Comparison of ENCODE assay signal across 1 cellular context in genomic region chr19:13164370-13165090, GRCh38.
TF ChIP-seq lines count a peak whose summit lies in the region.

No MANE protein-coding gene starts in this region.

TF ChIP-seq in WTC11, 78 proteins besides CTCF, POLR2A, EP300 and RAD21 (continued from another document):
- TF ChIP-seq, protein P1, sequence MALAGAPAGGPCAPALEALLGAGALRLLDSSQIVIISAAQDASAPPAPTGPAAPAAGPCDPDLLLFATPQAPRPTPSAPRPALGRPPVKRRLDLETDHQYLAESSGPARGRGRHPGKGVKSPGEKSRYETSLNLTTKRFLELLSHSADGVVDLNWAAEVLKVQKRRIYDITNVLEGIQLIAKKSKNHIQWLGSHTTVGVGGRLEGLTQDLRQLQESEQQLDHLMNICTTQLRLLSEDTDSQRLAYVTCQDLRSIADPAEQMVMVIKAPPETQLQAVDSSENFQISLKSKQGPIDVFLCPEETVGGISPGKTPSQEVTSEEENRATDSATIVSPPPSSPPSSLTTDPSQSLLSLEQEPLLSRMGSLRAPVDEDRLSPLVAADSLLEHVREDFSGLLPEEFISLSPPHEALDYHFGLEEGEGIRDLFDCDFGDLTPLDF (CRISPR knock-in tag; IDR thresholded peaks at IDR 0.05), result no peak
- TF ChIP-seq STAT6 (CRISPR knock-in tag; conservative IDR thresholded peaks at IDR 0.05; ENCODE audit: low read depth) (no peak), ZNF232 (CRISPR knock-in tag; IDR thresholded peaks at IDR 0.05) (peak; percentile 92), NR3C1 (CRISPR knock-in tag; conservative IDR thresholded peaks at IDR 0.05; ENCODE audit: low read depth) (no peak), ZNF423 (CRISPR knock-in tag; IDR thresholded peaks at IDR 0.05) (peak; percentile 99), ETV6 (CRISPR knock-in tag; IDR thresholded peaks at IDR 0.05) (peak; percentile 99), ZNF532 (CRISPR knock-in tag; IDR thresholded peaks at IDR 0.05; ENCODE audit: borderline replicate concordance) (0 out of 2 replicates have a peak, but pooled peaks have one; percentile 35), SP1 (CRISPR knock-in tag; conservative IDR thresholded peaks at IDR 0.05) (peak; percentile 93), HMGA2 (CRISPR knock-in tag; IDR thresholded peaks at IDR 0.05) (no peak), NR2C2 (CRISPR knock-in tag; IDR thresholded peaks at IDR 0.05) (no peak), NFATC4 (CRISPR knock-in tag; IDR thresholded peaks at IDR 0.05) (no peak; the same call in 1 of the 2 replicates), SMAD4 (CRISPR knock-in tag; IDR thresholded peaks at IDR 0.05) (no peak)
- TF ChIP-seq, protein P2, sequence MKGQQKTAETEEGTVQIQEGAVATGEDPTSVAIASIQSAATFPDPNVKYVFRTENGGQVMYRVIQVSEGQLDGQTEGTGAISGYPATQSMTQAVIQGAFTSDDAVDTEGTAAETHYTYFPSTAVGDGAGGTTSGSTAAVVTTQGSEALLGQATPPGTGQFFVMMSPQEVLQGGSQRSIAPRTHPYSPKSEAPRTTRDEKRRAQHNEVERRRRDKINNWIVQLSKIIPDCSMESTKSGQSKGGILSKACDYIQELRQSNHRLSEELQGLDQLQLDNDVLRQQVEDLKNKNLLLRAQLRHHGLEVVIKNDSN (CRISPR knock-in tag; IDR thresholded peaks at IDR 0.05), result peak; percentile 53; the same call in 1 of the 2 replicates
